1 cellular context compared by ENCODE assay signal in the genomic region with DNA sequence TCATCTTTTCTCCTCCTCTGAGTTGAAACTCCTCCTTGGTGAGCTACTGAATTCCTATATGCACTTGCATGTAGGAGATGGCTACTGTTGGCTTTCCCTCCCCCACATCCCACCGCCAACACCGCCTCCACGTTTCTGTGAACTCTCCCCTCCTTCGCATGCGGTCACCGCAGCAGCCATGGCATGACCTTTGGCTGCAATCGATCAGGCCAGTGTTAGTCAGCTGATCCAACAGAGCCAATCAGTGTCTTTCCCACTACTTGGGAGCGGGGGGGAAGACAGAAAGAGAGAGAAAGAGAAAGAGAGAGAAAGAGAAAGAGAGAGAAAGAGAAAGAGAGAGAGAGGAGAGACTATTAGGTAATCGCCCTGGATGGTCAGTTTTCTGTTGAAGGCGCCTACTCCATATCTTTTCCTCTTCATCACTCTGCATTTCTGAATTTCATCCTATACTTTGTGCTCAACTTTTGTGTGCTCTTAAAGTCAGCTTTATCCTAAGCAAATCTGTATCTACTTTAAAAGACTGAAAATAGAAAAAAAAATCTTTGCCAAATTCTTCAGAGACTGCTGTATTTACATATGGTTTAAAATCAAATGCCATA.
TF ChIP-seq lines count a peak whose summit lies in the region.

No MANE protein-coding gene starts in this region.

TF ChIP-seq in HepG2, 621 proteins besides CTCF, POLR2A, EP300 and RAD21 (continued from another document and continues in another):
- TF ChIP-seq ZUFSP (CRISPR knock-in tag; IDR thresholded peaks at IDR 0.05; ENCODE audit: borderline replicate concordance) = no peak
- TF ChIP-seq, protein P1, sequence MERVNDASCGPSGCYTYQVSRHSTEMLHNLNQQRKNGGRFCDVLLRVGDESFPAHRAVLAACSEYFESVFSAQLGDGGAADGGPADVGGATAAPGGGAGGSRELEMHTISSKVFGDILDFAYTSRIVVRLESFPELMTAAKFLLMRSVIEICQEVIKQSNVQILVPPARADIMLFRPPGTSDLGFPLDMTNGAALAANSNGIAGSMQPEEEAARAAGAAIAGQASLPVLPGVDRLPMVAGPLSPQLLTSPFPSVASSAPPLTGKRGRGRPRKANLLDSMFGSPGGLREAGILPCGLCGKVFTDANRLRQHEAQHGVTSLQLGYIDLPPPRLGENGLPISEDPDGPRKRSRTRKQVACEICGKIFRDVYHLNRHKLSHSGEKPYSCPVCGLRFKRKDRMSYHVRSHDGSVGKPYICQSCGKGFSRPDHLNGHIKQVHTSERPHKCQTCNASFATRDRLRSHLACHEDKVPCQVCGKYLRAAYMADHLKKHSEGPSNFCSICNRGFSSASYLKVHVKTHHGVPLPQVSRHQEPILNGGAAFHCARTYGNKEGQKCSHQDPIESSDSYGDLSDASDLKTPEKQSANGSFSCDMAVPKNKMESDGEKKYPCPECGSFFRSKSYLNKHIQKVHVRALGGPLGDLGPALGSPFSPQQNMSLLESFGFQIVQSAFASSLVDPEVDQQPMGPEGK (CRISPR knock-in tag; IDR thresholded peaks at IDR 0.05) = peak; percentile 79
- no peak for TF ChIP-seq RARG (CRISPR knock-in tag; IDR thresholded peaks at IDR 0.05; ENCODE audit: low read depth)
- TF ChIP-seq FOSL1 (CRISPR knock-in tag; IDR thresholded peaks at IDR 0.05; ENCODE audit: borderline replicate concordance) = no peak
- TF ChIP-seq ZNF296 (CRISPR knock-in tag; conservative IDR thresholded peaks at IDR 0.05) = peak; percentile 90
- peak; percentile 32; the same call in 1 of the 2 replicates for TF ChIP-seq ZSCAN30 (CRISPR knock-in tag; IDR thresholded peaks at IDR 0.05)
- peak; percentile 92; the same call in 1 of the 2 replicates for TF ChIP-seq ZNF879 (CRISPR knock-in tag; IDR thresholded peaks at IDR 0.05)
- TF ChIP-seq ZNF850 (CRISPR knock-in tag; conservative IDR thresholded peaks at IDR 0.05) = no peak
- TF ChIP-seq ZNF10 (CRISPR knock-in tag; IDR thresholded peaks at IDR 0.05; ENCODE audit: borderline replicate concordance, low read depth) = no peak
- peak; percentile 98 for TF ChIP-seq SRY (CRISPR knock-in tag; IDR thresholded peaks at IDR 0.05)
- 0 out of 2 replicates have a peak, but pooled peaks have one; percentile 76 for TF ChIP-seq ZNF446 (CRISPR knock-in tag; IDR thresholded peaks at IDR 0.05)
- TF ChIP-seq, protein P2, sequence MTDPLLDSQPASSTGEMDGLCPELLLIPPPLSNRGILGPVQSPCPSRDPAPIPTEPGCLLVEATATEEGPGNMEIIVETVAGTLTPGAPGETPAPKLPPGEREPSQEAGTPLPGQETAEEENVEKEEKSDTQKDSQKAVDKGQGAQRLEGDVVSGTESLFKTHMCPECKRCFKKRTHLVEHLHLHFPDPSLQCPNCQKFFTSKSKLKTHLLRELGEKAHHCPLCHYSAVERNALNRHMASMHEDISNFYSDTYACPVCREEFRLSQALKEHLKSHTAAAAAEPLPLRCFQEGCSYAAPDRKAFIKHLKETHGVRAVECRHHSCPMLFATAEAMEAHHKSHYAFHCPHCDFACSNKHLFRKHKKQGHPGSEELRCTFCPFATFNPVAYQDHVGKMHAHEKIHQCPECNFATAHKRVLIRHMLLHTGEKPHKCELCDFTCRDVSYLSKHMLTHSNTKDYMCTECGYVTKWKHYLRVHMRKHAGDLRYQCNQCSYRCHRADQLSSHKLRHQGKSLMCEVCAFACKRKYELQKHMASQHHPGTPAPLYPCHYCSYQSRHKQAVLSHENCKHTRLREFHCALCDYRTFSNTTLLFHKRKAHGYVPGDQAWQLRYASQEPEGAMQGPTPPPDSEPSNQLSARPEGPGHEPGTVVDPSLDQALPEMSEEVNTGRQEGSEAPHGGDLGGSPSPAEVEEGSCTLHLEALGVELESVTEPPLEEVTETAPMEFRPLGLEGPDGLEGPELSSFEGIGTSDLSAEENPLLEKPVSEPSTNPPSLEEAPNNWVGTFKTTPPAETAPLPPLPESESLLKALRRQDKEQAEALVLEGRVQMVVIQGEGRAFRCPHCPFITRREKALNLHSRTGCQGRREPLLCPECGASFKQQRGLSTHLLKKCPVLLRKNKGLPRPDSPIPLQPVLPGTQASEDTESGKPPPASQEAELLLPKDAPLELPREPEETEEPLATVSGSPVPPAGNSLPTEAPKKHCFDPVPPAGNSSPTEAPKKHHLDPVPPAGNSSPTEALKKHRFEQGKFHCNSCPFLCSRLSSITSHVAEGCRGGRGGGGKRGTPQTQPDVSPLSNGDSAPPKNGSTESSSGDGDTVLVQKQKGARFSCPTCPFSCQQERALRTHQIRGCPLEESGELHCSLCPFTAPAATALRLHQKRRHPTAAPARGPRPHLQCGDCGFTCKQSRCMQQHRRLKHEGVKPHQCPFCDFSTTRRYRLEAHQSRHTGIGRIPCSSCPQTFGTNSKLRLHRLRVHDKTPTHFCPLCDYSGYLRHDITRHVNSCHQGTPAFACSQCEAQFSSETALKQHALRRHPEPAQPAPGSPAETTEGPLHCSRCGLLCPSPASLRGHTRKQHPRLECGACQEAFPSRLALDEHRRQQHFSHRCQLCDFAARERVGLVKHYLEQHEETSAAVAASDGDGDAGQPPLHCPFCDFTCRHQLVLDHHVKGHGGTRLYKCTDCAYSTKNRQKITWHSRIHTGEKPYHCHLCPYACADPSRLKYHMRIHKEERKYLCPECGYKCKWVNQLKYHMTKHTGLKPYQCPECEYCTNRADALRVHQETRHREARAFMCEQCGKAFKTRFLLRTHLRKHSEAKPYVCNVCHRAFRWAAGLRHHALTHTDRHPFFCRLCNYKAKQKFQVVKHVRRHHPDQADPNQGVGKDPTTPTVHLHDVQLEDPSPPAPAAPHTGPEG (CRISPR knock-in tag; IDR thresholded peaks at IDR 0.05) = peak; percentile 88
- TF ChIP-seq GLI4 (CRISPR knock-in tag; IDR thresholded peaks at IDR 0.05; ENCODE audit: borderline replicate concordance) = peak; percentile 57; the same call in 1 of the 2 replicates
- TF ChIP-seq ZNF205 (CRISPR knock-in tag; IDR thresholded peaks at IDR 0.05) = peak; percentile 70; the same call in 1 of the 2 replicates
- TF ChIP-seq ZNF34 (CRISPR knock-in tag; IDR thresholded peaks at IDR 0.05; ENCODE audit: borderline replicate concordance) = 0 out of 2 replicates have a peak, but pooled peaks have one; percentile 74
- TF ChIP-seq IRF9 (CRISPR knock-in tag; IDR thresholded peaks at IDR 0.05; ENCODE audit: borderline replicate concordance) = peak; percentile 97
- TF ChIP-seq SP140L (CRISPR knock-in tag; IDR thresholded peaks at IDR 0.05; ENCODE audit: borderline replicate concordance) = no peak
- TF ChIP-seq, protein P3, sequence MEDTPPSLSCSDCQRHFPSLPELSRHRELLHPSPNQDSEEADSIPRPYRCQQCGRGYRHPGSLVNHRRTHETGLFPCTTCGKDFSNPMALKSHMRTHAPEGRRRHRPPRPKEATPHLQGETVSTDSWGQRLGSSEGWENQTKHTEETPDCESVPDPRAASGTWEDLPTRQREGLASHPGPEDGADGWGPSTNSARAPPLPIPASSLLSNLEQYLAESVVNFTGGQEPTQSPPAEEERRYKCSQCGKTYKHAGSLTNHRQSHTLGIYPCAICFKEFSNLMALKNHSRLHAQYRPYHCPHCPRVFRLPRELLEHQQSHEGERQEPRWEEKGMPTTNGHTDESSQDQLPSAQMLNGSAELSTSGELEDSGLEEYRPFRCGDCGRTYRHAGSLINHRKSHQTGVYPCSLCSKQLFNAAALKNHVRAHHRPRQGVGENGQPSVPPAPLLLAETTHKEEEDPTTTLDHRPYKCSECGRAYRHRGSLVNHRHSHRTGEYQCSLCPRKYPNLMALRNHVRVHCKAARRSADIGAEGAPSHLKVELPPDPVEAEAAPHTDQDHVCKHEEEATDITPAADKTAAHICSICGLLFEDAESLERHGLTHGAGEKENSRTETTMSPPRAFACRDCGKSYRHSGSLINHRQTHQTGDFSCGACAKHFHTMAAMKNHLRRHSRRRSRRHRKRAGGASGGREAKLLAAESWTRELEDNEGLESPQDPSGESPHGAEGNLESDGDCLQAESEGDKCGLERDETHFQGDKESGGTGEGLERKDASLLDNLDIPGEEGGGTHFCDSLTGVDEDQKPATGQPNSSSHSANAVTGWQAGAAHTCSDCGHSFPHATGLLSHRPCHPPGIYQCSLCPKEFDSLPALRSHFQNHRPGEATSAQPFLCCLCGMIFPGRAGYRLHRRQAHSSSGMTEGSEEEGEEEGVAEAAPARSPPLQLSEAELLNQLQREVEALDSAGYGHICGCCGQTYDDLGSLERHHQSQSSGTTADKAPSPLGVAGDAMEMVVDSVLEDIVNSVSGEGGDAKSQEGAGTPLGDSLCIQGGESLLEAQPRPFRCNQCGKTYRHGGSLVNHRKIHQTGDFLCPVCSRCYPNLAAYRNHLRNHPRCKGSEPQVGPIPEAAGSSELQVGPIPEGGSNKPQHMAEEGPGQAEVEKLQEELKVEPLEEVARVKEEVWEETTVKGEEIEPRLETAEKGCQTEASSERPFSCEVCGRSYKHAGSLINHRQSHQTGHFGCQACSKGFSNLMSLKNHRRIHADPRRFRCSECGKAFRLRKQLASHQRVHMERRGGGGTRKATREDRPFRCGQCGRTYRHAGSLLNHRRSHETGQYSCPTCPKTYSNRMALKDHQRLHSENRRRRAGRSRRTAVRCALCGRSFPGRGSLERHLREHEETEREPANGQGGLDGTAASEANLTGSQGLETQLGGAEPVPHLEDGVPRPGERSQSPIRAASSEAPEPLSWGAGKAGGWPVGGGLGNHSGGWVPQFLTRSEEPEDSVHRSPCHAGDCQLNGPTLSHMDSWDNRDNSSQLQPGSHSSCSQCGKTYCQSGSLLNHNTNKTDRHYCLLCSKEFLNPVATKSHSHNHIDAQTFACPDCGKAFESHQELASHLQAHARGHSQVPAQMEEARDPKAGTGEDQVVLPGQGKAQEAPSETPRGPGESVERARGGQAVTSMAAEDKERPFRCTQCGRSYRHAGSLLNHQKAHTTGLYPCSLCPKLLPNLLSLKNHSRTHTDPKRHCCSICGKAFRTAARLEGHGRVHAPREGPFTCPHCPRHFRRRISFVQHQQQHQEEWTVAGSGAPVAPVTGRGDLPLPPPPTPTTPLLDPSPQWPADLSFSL (CRISPR knock-in tag; IDR thresholded peaks at IDR 0.05) = no peak
- TF ChIP-seq SRF (IDR thresholded peaks at IDR 0.05; ENCODE audit: low read depth, low read length) = no peak
- peak; percentile 90 for TF ChIP-seq ZNF276 (CRISPR knock-in tag; IDR thresholded peaks at IDR 0.05; ENCODE audit: low read depth)
- peak; percentile 39; the same call in 1 of the 2 replicates for TF ChIP-seq ZNF598 (CRISPR knock-in tag; IDR thresholded peaks at IDR 0.05; ENCODE audit: borderline replicate concordance)
- TF ChIP-seq BORCS8-MEF2B (CRISPR knock-in tag; IDR thresholded peaks at IDR 0.05) = peak; percentile 99
- no peak for TF ChIP-seq DBP (CRISPR knock-in tag; IDR thresholded peaks at IDR 0.05; ENCODE audit: not compliant biosample characterization)
- TF ChIP-seq ZNF33A (CRISPR knock-in tag; IDR thresholded peaks at IDR 0.05; ENCODE audit: borderline replicate concordance) = no peak
- TF ChIP-seq NFKBIZ (CRISPR knock-in tag; IDR thresholded peaks at IDR 0.05) = peak; percentile 90
- TF ChIP-seq, protein P4, sequence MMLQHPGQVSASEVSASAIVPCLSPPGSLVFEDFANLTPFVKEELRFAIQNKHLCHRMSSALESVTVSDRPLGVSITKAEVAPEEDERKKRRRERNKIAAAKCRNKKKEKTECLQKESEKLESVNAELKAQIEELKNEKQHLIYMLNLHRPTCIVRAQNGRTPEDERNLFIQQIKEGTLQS (CRISPR knock-in tag; IDR thresholded peaks at IDR 0.05) = peak; percentile 32; the same call in 1 of the 2 replicates
- TF ChIP-seq REL (CRISPR knock-in tag; conservative IDR thresholded peaks at IDR 0.05) = peak; percentile 88
- TF ChIP-seq, protein P5, sequence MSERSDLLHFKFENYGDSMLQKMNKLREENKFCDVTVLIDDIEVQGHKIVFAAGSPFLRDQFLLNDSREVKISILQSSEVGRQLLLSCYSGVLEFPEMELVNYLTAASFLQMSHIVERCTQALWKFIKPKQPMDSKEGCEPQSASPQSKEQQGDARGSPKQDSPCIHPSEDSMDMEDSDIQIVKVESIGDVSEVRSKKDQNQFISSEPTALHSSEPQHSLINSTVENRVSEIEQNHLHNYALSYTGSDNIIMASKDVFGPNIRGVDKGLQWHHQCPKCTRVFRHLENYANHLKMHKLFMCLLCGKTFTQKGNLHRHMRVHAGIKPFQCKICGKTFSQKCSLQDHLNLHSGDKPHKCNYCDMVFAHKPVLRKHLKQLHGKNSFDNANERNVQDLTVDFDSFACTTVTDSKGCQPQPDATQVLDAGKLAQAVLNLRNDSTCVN (CRISPR knock-in tag; IDR thresholded peaks at IDR 0.05; ENCODE audit: borderline replicate concordance) = peak; percentile 86
- TF ChIP-seq KLF12 (CRISPR knock-in tag; IDR thresholded peaks at IDR 0.05; ENCODE audit: borderline replicate concordance) = 0 out of 2 replicates have a peak, but pooled peaks have one; percentile 71
